In genomic region chr18:35345460-35345921, GRCh38 we compare ENCODE assay signal across 8 cellular contexts. TPM values are rescaled to one million over a fixed set of nuclear protein-coding genes. Genes with fewer than 3 reads are reported as not detected.
DNase-seq lines count a peak whose midpoint lies in the region; ATAC-seq and TF ChIP-seq lines count a peak whose summit lies in the region.

No MANE protein-coding gene starts in this region.

- no peak overlapping the region for H2BK5ac ChIP-seq in mesenchymal stem cell (ENCODE audit: low read depth, low read length, poor library complexity, severe bottlenecking)

- H3K18ac ChIP-seq in mesenchymal stem cell (ENCODE audit: low read depth in 1 of 2, low read length in 2 of 2): no peak overlapping the region

- peaks cover 26% of the 10 kb centered on the region for H3K4me1 ChIP-seq in Loucy (ENCODE audit: insufficient read depth, low read length, poor library complexity, severe bottlenecking)
- peaks cover 2% of the 10 kb centered on the region for H3K4me1 ChIP-seq in mesenchymal stem cell (ENCODE audit: control insufficient read depth, insufficient read depth, low read depth, low read length)
- H3K4me1 ChIP-seq in upper lobe of right lung: peaks cover 23% of the 10 kb centered on the region
- 0 out of 2 replicates have a peak, but pooled peaks cover 4% of the 10 kb centered on the region for H3K4me1 ChIP-seq in MM.1S (ENCODE audit: low read length)

- peak overlapping the region; percentile 97 to 100 (median 99) for H3K27ac Mint-ChIP-seq in brain

- no peak overlapping the region for H3K4ac ChIP-seq in mesenchymal stem cell (ENCODE audit: low read depth in 1 of 2, low read length in 2 of 2)

- H3K9me2 ChIP-seq in Loucy (replicated peaks; ENCODE audit: low read depth, low read length) (no peaks in the 10 kb centered on the region), MM.1S (replicated peaks; ENCODE audit: insufficient read depth, low read length) (no peaks in the 10 kb centered on the region)

- peak; percentile 36 for ATAC-seq in GM18909 (IDR thresholded peaks at IDR 0.05; ENCODE audit: poor library complexity, unreplicated experiment)
- no peak for ATAC-seq in upper lobe of right lung
- ATAC-seq in HG02798 (IDR thresholded peaks at IDR 0.05; ENCODE audit: poor library complexity, unreplicated experiment): no peak

- peaks cover 60% of the 10 kb centered on the region for H3K4me1 Mint-ChIP-seq in brain

- H3K36me3 ChIP-seq in Loucy (ENCODE audit: insufficient read depth, low read length) (no peaks in the 10 kb centered on the region), mesenchymal stem cell (ENCODE audit: control insufficient read depth in 1 of 2, insufficient read depth in 2 of 2, low read depth in 1 of 2, low read length in 2 of 2) (peaks cover 0 to 16% of the 10 kb centered on the region in 2 experiments), upper lobe of right lung (peaks cover 2% of the 10 kb centered on the region), MM.1S (replicated peaks; ENCODE audit: insufficient read depth, low read length) (no peaks in the 10 kb centered on the region; the same call in 1 of the 2 replicates)

- H3K9ac ChIP-seq in Loucy (ENCODE audit: low read depth, low read length, poor library complexity, severe bottlenecking) (no peak overlapping the region), mesenchymal stem cell (ENCODE audit: low read length) (peak overlapping the region; percentile 100), MM.1S (ENCODE audit: low read length) (no peak overlapping the region)

- H3K27me3 Mint-ChIP-seq in brain: peaks cover 11% of the 10 kb centered on the region

- H3F3A ChIP-seq in Loucy (ENCODE audit: low read depth) (no peaks in the 10 kb centered on the region), MM.1S (ENCODE audit: insufficient read depth, low read length) (no peaks in the 10 kb centered on the region)

- no peaks in the 10 kb centered on the region for H3K79me1 ChIP-seq in mesenchymal stem cell (replicated peaks; ENCODE audit: low read length, poor library complexity, severe bottlenecking)

- H2AFZ ChIP-seq in Loucy (ENCODE audit: low read length) (peak overlapping the region; percentile 23; the same call in 1 of the 2 replicates), mesenchymal stem cell (ENCODE audit: low read depth, low read length) (no peak overlapping the region), MM.1S (ENCODE audit: low read length) (no peak overlapping the region)

- in situ Hi-C loops in ACHN (cut with HindIII; ENCODE audit: low pct_ligation_motif_present, low pct_unique_long_range_greater_than_20kb, low sequenced_read_pairs): no loop called here

- H2BK120ac ChIP-seq in mesenchymal stem cell (ENCODE audit: low read depth, low read length): no peak overlapping the region

- TF ChIP-seq CTCF in Loucy (conservative IDR thresholded peaks at IDR 0.05; ENCODE audit: low read length) (no peak), brain (conservative IDR thresholded peaks at IDR 0.05) (no peak), upper lobe of right lung (IDR thresholded peaks at IDR 0.05) (no peak), MM.1S (IDR thresholded peaks at IDR 0.05; ENCODE audit: low read length) (no peak)

- H3K4me2 ChIP-seq in Loucy (ENCODE audit: low read depth, low read length, poor library complexity, severe bottlenecking) (peak overlapping the region; percentile 84), mesenchymal stem cell (ENCODE audit: low read length, poor library complexity, severe bottlenecking) (no peak overlapping the region), MM.1S (ENCODE audit: low read depth, low read length) (no peak overlapping the region)

- no peaks in the 10 kb centered on the region for H3K27me3 ChIP-seq in Loucy (ENCODE audit: insufficient read depth, low read length, poor library complexity, severe bottlenecking)
- no peaks in the 10 kb centered on the region for H3K27me3 ChIP-seq in mesenchymal stem cell (ENCODE audit: control insufficient read depth in 1 of 2, insufficient read depth in 1 of 2, low read length in 2 of 2)
- H3K27me3 ChIP-seq in upper lobe of right lung: no peaks in the 10 kb centered on the region
- no peaks in the 10 kb centered on the region for H3K27me3 ChIP-seq in MM.1S (replicated peaks; ENCODE audit: insufficient read depth, low read length)

- peaks cover 0 to 3% (median 0%) of the 10 kb centered on the region in 5 experiments for H3K9me3 Mint-ChIP-seq in brain

- H3K36me3 Mint-ChIP-seq in brain: peaks cover 6% of the 10 kb centered on the region

- no peak overlapping the region for H4K8ac ChIP-seq in mesenchymal stem cell (ENCODE audit: low read length)

- H2BK12ac ChIP-seq in mesenchymal stem cell (ENCODE audit: low read length in 2 of 2): no peak overlapping the region

- H3K79me2 ChIP-seq in Loucy (ENCODE audit: insufficient read depth, low read length): peaks cover 37% of the 10 kb centered on the region
- H3K79me2 ChIP-seq in MM.1S (ENCODE audit: low read length): peaks cover 38% of the 10 kb centered on the region

- H4K91ac ChIP-seq in mesenchymal stem cell (ENCODE audit: low read length): no peak overlapping the region

- H3K23ac ChIP-seq in mesenchymal stem cell (ENCODE audit: low read length in 2 of 2): no peak overlapping the region

- H3K27ac ChIP-seq in mesenchymal stem cell (ENCODE audit: low read length, poor library complexity, severe bottlenecking): peak overlapping the region; percentile 1
- peak overlapping the region; percentile 100 for H3K27ac ChIP-seq in upper lobe of right lung
- no peak overlapping the region for H3K27ac ChIP-seq in MM.1S (ENCODE audit: low read length)

- DNase-seq in mesenchymal stem cell: no peak
- DNase-seq in upper lobe of right lung: no peak
- no peak for DNase-seq in ACHN
- DNase-seq in MM.1S: no peak

- intact Hi-C loops in upper lobe of right lung (cut with DNase I): loop anchor here (10.0 kb wide), 1 partner anchor 111 kb away; no protein-coding TSS in a partner anchor

- WGBS in mesenchymal stem cell: 64% methylated on average over 5 of the region's 6 CpGs

- peak overlapping the region; percentile 98 to 100 (median 99) for H3K4me3 Mint-ChIP-seq in brain

- H3K14ac ChIP-seq in mesenchymal stem cell (ENCODE audit: low read length in 2 of 2): no peak overlapping the region

- H4K20me1 ChIP-seq in Loucy (ENCODE audit: insufficient read depth, low read length, poor library complexity, severe bottlenecking) (peaks cover 37% of the 10 kb centered on the region), MM.1S (ENCODE audit: insufficient read depth, low read length) (peaks cover 16% of the 10 kb centered on the region)

- no peaks in the 10 kb centered on the region for H3K9me3 ChIP-seq in Loucy (ENCODE audit: insufficient read depth, low read depth, low read length)
- H3K9me3 ChIP-seq in mesenchymal stem cell (ENCODE audit: control insufficient read depth, low read length): no peaks in the 10 kb centered on the region
- H3K9me3 ChIP-seq in upper lobe of right lung: no peaks in the 10 kb centered on the region
- no peaks in the 10 kb centered on the region for H3K9me3 ChIP-seq in MM.1S (replicated peaks; ENCODE audit: insufficient read depth, low read length)

- H3K4me3 ChIP-seq in Loucy (ENCODE audit: low read length, poor library complexity, severe bottlenecking) (no peak overlapping the region), mesenchymal stem cell (ENCODE audit: insufficient read depth in 1 of 2, low read depth in 1 of 2, low read length in 2 of 2) (peak overlapping the region in 1 of 2 experiments; percentile 92), upper lobe of right lung (no peak overlapping the region), MM.1S (ENCODE audit: low read length) (no peak overlapping the region)

- no peak overlapping the region for H2AK5ac ChIP-seq in mesenchymal stem cell (ENCODE audit: low read length, severe bottlenecking)

- H2BK15ac ChIP-seq in mesenchymal stem cell (ENCODE audit: low read depth, poor library complexity, severe bottlenecking): no peak overlapping the region

RNA-seq across cellular contexts. Expression of gene ZNF24, which starts 1.3 kb away (rescaled TPM):
- 18.3 TPM for polyA plus RNA-seq in brain (ENCODE audit: insufficient read depth, low read depth, low replicate concordance)
- polyA plus RNA-seq in mesenchymal stem cell (2013, experiment 1 of 2): 16.6 TPM
- polyA plus RNA-seq in mesenchymal stem cell (2013, experiment 2 of 2): 17.0 TPM
- total RNA-seq in upper lobe of right lung: 54.7 TPM

RNA-seq across cellular contexts. Expression of gene ZNF396, which starts 31.6 kb away (rescaled TPM):
- 1.3 TPM for polyA plus RNA-seq in brain (ENCODE audit: insufficient read depth, low read depth, low replicate concordance)
- 1.1 TPM for polyA plus RNA-seq in mesenchymal stem cell (2013, experiment 1 of 2)
- polyA plus RNA-seq in mesenchymal stem cell (2013, experiment 2 of 2): 1.2 TPM
- total RNA-seq in upper lobe of right lung: 3.1 TPM

RNA-seq across cellular contexts. Expression of gene ZSCAN30, which starts 55.5 kb away (rescaled TPM):
- 11.9 TPM for polyA plus RNA-seq in brain (ENCODE audit: insufficient read depth, low read depth, low replicate concordance)
- polyA plus RNA-seq in mesenchymal stem cell (2013, experiment 1 of 2): 8.5 TPM
- polyA plus RNA-seq in mesenchymal stem cell (2013, experiment 2 of 2): 8.3 TPM
- 18.9 TPM for total RNA-seq in upper lobe of right lung
